6 cellular contexts compared by ENCODE assay signal in genomic region chr18:23217781-23218180, GRCh38.
"Had no signal": no experiment of that assay in that cellular context is flagged by ENCODE, and none has a peak within 500 bp of the region (broad histone marks: within the 10 kb centered on the region; RNA-seq: fewer than 3 reads in every experiment).

No MANE protein-coding gene starts in this region.

- FAIRE-seq: GM12891, GM12892, GM18507, GM19239 had no signal

- DNase-seq: GDM1, GF-D8 had no signal
